ENCODE assay signal across 15 cellular contexts in genomic region chr6:57306273-57306672, GRCh38.
"Had no signal": no experiment of that assay in that cellular context is flagged by ENCODE, and none has a peak within 500 bp of the region (broad histone marks: within the 10 kb centered on the region; RNA-seq: fewer than 3 reads in every experiment).

No MANE protein-coding gene starts in this region.

- H3K4me3 ChIP-seq: breast epithelium, left lung, suprapubic skin had no signal

- H3K36me3 ChIP-seq: breast epithelium, left lung, suprapubic skin had no signal

- H3K27me3 ChIP-seq: breast epithelium, left lung, suprapubic skin had no signal

- H3K4me1 ChIP-seq: breast epithelium, left lung, suprapubic skin had no signal

- H3K9me3 ChIP-seq: breast epithelium, left lung, suprapubic skin had no signal

- H3K27ac ChIP-seq: breast epithelium had no signal

- ATAC-seq: activated CD4-positive, CD25-positive, alpha-beta regulatory T cell treated with anti-CD3 and anti-CD28 coated beads, Interleukin-2, amount 50 U/mL, for 24 hours; left lung; stimulated activated naive B cell treated with anti-CD40 and anti-IgM and Interleukin-4, amounts not matched to agents 10 μg/mL and 1 μg/mL and 100 μg/mL, for 72 hours; T-cell had no signal

- DNase-seq: activated CD4-positive, alpha-beta T cell treated with anti-CD3 and anti-CD28 coated beads, Interleukin-2, amount 50 U/mL, for 1 hour; aorta; cerebellar nuclear complex; effector memory CD4-positive, alpha-beta T cell; islet precursor cell; left lung; mammary epithelial cell; nephron progenitor cell; stimulated activated CD4-positive, alpha-beta T cell treated with anti-CD3 and anti-CD28 coated beads, Interleukin-4, amount 100 ng/mL, for 1 hour; stimulated activated naive B cell treated with anti-CD40 and anti-IgM and Interleukin-4, amounts not matched to agents 10 μg/mL and 1 μg/mL and 100 μg/mL, for 72 hours; T-cell; T-helper 9 cell had no signal
